ENCODE assay signal across 10 cellular contexts in the genomic region with DNA sequence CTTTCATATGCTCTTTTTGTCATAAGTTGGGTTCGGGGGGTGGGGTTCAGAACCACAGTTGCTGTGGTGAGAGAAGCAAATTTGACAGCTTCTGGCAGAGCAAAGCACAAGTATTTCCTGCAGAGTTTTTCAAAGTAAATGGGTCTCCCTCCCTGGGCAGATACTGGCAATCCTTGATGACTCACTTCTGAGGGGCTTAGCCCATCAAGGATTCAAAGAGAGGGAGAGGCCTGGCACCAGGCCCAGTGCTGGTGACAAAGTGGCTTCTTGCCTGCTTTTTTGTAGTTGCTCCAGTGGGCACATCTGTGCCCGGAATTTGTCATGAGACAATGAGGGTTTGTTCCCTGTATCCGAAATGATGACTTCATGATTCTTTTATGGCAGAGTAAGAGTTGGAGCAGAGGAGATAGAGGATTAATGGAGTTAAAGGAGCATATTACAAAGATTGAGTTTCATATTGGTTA. TPM values are rescaled to one million over a fixed set of nuclear protein-coding genes. Genes with fewer than 3 reads are reported as not detected.
A peak's percentile ranks its signal among the peaks of the same experiment; 100 is the strongest.
DNase-seq lines count a peak whose midpoint lies in the region; ATAC-seq and TF ChIP-seq lines count a peak whose summit lies in the region.
"Had no signal": no experiment of that assay in that cellular context is flagged by ENCODE, and none has a peak within 500 bp of the region (broad histone marks: within the 10 kb centered on the region; RNA-seq: fewer than 3 reads in every experiment).

No MANE protein-coding gene starts in this region.

- H3K36me3 Mint-ChIP-seq in activated T-helper 17 cell treated with anti-CD3 and anti-CD28 coated beads, Interleukin-2, amount 50 U/mL, for 72 hours (ENCODE audit: low read depth) = no peaks in the 10 kb centered on the region
- H3K36me3 Mint-ChIP-seq: natural killer cell had no signal

- intact Hi-C loops in head of caudate nucleus (cut with DNase I) = no loop called here
- intact Hi-C loops in testis (cut with DNase I; ENCODE audit: low total_unique reads) = no loop called here

- peak overlapping the region; percentile 53 for H3K27ac ChIP-seq in RWPE2 (ENCODE audit: poor library complexity, severe bottlenecking)
- no peak overlapping the region for H3K27ac ChIP-seq in testis

- no peak overlapping the region for H3K27ac Mint-ChIP-seq in activated T-helper 17 cell treated with anti-CD3 and anti-CD28 coated beads, Interleukin-2, amount 50 U/mL, for 72 hours
- H3K27ac Mint-ChIP-seq: natural killer cell had no signal

- no peak overlapping the region for H3K4me3 Mint-ChIP-seq in activated T-helper 17 cell treated with anti-CD3 and anti-CD28 coated beads, Interleukin-2, amount 50 U/mL, for 72 hours
- H3K4me3 Mint-ChIP-seq: natural killer cell had no signal

- no peak for TF ChIP-seq POLR2A in testis (IDR thresholded peaks at IDR 0.05)

- H3K36me3 ChIP-seq in RWPE2 (ENCODE audit: low read depth) = no peaks in the 10 kb centered on the region
- no peaks in the 10 kb centered on the region for H3K36me3 ChIP-seq in testis (ENCODE audit: low read depth, missing control alignments)
- no peaks in the 10 kb centered on the region for H3K36me3 ChIP-seq in HAP-1 (replicated peaks)

- peaks cover 26% of the 10 kb centered on the region for H3K4me1 ChIP-seq in RWPE2 (ENCODE audit: insufficient read depth, poor library complexity, severe bottlenecking)
- no peaks in the 10 kb centered on the region for H3K4me1 ChIP-seq in testis
- H3K4me1 ChIP-seq in HAP-1 = no peaks in the 10 kb centered on the region

- no peaks in the 10 kb centered on the region for H3K27me3 ChIP-seq in RWPE2 (ENCODE audit: insufficient read depth, poor library complexity, severe bottlenecking)
- H3K27me3 ChIP-seq in testis = no peaks in the 10 kb centered on the region
- H3K27me3 ChIP-seq in HAP-1 (ENCODE audit: low read depth) = no peaks in the 10 kb centered on the region

- H3K9me3 Mint-ChIP-seq in activated T-helper 17 cell treated with anti-CD3 and anti-CD28 coated beads, Interleukin-2, amount 50 U/mL, for 72 hours = no peaks in the 10 kb centered on the region

- H3K4me1 Mint-ChIP-seq in activated T-helper 17 cell treated with anti-CD3 and anti-CD28 coated beads, Interleukin-2, amount 50 U/mL, for 72 hours = no peaks in the 10 kb centered on the region
- H3K4me1 Mint-ChIP-seq: natural killer cell had no signal

- TF ChIP-seq CTCF in RWPE2 (IDR thresholded peaks at IDR 0.05; ENCODE audit: poor library complexity, severe bottlenecking) = no peak
- TF ChIP-seq CTCF in testis (IDR thresholded peaks at IDR 0.05) = no peak

- in situ Hi-C loops in HAP-1 (cut with MboI; ENCODE audit: low sequenced_read_pairs) = no loop called here

- H3K9me3 ChIP-seq in RWPE2 (ENCODE audit: severe bottlenecking) (no peaks in the 10 kb centered on the region), testis (no peaks in the 10 kb centered on the region), HAP-1 (no peaks in the 10 kb centered on the region)

- H3K4me3 ChIP-seq in RWPE2 (ENCODE audit: severe bottlenecking) (no peak overlapping the region), testis (no peak overlapping the region), HAP-1 (no peak overlapping the region)

- peaks cover 22% of the 10 kb centered on the region for H3K27me3 Mint-ChIP-seq in activated T-helper 17 cell treated with anti-CD3 and anti-CD28 coated beads, Interleukin-2, amount 50 U/mL, for 72 hours

- 43 to 72% methylated on average over 3 of the region's 3 CpGs for WGBS in testis, 2 donors

- 0 out of 3 replicates have a peak, but pooled peaks have one; percentile 18 for ATAC-seq in RWPE2 (ENCODE audit: low read depth)
- no peak for ATAC-seq in activated T-helper 17 cell treated with anti-CD3 and anti-CD28 coated beads, Interleukin-2, amount 50 U/mL, for 72 hours (replicated peaks)
- ATAC-seq: natural killer cell had no signal

- DNase-seq in NCI-H82 (lab: John Stamatoyannopoulos, UW) = peak; percentile 21
- no peak for DNase-seq in NCI-H82 treated with DMSO at 0.1 percent for 48 hours (lab: John Stamatoyannopoulos, UW; ENCODE audit: unreplicated experiment)
- DNase-seq in RWPE2 (ENCODE audit: low spot score) = no peak
- peak; percentile 18 to 93 (median 78) for DNase-seq in head of caudate nucleus
- peak; percentile 42 for DNase-seq in testis
- DNase-seq in activated gamma-delta T cell treated with Interleukin-2 at 50 U/mL for 16 hours = no peak
- DNase-seq in HAP-1 (ENCODE audit: low spot score in 2 of 2) = no peak
- DNase-seq: natural killer cell had no signal

RNA-seq across cellular contexts. Expression of gene TNC, which starts 46.6 kb away (rescaled TPM):
- total RNA-seq in testis = 1 to 10 TPM; 3.3 to 3.5 TPM
- polyA plus RNA-seq in testis (ENCODE audit: insufficient read depth, low read depth, low replicate concordance) = 44.0 TPM
- total RNA-seq in activated T-helper 17 cell treated with anti-CD3 and anti-CD28 coated beads, Interleukin-2, amount 50 U/mL, for 72 hours = not detected
- total RNA-seq: natural killer cell, NCI-H460 had no signal

Comparison
In these comparisons a context has a peak if more than half of its experiments do, and no peak if none do; other contexts are left out.
1. DNase-seq: peak in NCI-H82 (single experiment), head of caudate nucleus (42 of 42) and testis (single experiment); none in NCI-H82 treated with DMSO at 0.1 percent for 48 hours (single experiment), RWPE2 (single experiment), activated gamma-delta T cell treated with Interleukin-2 at 50 U/mL for 16 hours (single experiment) and HAP-1 (0 of 2).